Comparison of ENCODE assay signal across 9 cellular contexts in genomic region chr11:114080219-114080618, GRCh38. TPM values are rescaled to one million over a fixed set of nuclear protein-coding genes. Genes with fewer than 3 reads are reported as not detected.
A peak's percentile ranks its signal among the peaks of the same experiment; 100 is the strongest.
DNase-seq lines count a peak whose midpoint lies in the region; ATAC-seq and TF ChIP-seq lines count a peak whose summit lies in the region.
"Had no signal": no experiment of that assay in that cellular context is flagged by ENCODE, and none has a peak within 500 bp of the region (broad histone marks: within the 10 kb centered on the region; RNA-seq: fewer than 3 reads in every experiment).

No MANE protein-coding gene starts in this region.

- ATAC-seq in GM21360 (IDR thresholded peaks at IDR 0.05; ENCODE audit: unreplicated experiment) (peak; percentile 75), GM21367 (IDR thresholded peaks at IDR 0.05; ENCODE audit: unreplicated experiment) (no peak), HG03378 (IDR thresholded peaks at IDR 0.05; ENCODE audit: unreplicated experiment) (no peak)

- peaks cover 79% of the 10 kb centered on the region for H3K4me1 ChIP-seq in prostate gland (replicated peaks)

- no peak for TF ChIP-seq POLR2A in prostate gland (IDR thresholded peaks at IDR 0.05)

- H3K9me3 ChIP-seq in prostate gland, result no peaks in the 10 kb centered on the region

- H3K36me3 ChIP-seq in prostate gland, result peaks cover 9 to 11% of the 10 kb centered on the region in 2 donors

- TF ChIP-seq CTCF in epithelial cell of esophagus (IDR thresholded peaks at IDR 0.05; ENCODE audit: insufficient read depth, low read depth, low read length, missing control alignments), result no peak
- no peak for TF ChIP-seq CTCF in prostate gland (IDR thresholded peaks at IDR 0.05)
- no peak for TF ChIP-seq CTCF in GM10266 (IDR thresholded peaks at IDR 0.05; ENCODE audit: control insufficient read depth, insufficient read depth, low read depth, missing control alignments)

- DNase-seq in SHP77 (lab: John Stamatoyannopoulos, UW) (peak; percentile 16 to 25), epithelial cell of esophagus (ENCODE audit: low read depth) (peak; percentile 50), prostate gland (ENCODE audit: low spot score) (no peak), NCI-H2227 (lab: John Stamatoyannopoulos, UW; ENCODE audit: unreplicated experiment) (no peak), GM10266 (ENCODE audit: extremely low spot score) (no peak)
- DNase-seq: NCI-H1436 had no signal

- H3K27ac ChIP-seq in prostate gland, result peak overlapping the region; percentile 31 to 69

- intact Hi-C loops in prostate gland (cut with DNase I), result loop anchor here (10.0 kb wide), 1 partner anchor 65 kb away; no protein-coding TSS in a partner anchor

- 40% methylated on average over 5 of the region's 5 CpGs for WGBS in prostate gland

- H3K4me3 ChIP-seq in epithelial cell of esophagus (ENCODE audit: low read length) (no peak overlapping the region), prostate gland (no peak overlapping the region)

- no peaks in the 10 kb centered on the region for H3K27me3 ChIP-seq in prostate gland (replicated peaks; ENCODE audit: insufficient read depth)

RNA-seq across cellular contexts. Expression of gene ZBTB16, which starts 20.7 kb away (rescaled TPM):
- 100 to 1,000 TPM; 171 to 230 TPM for total RNA-seq in prostate gland

Comparison
In these comparisons a context has a peak if more than half of its experiments do, and no peak if none do; other contexts are left out.
1. DNase-seq: peak in SHP77 (2 of 2) and epithelial cell of esophagus (single experiment); none in prostate gland (single experiment), NCI-H2227 (single experiment) and GM10266 (single experiment).